ENCODE assay signal across 21 cellular contexts in the genomic region with DNA sequence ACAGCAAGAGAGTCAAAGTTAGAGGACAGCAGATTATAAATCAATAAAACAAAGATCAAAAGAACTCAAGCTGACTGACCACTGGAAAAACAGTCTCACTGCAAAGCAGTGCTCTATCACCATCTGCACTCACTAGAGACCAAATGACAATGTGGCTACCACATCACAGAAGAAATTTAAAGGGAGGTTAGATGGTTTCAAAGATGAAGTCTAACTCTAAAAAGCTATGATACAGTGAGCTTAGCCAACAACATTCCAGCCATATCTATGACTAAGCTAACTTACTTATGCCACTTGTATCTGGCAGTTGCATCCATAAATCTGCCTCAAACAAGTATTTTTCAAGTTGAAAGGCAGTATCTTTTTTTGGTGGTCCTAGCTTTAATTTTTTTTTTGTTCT.
DNase-seq lines count a peak whose midpoint lies in the region; ATAC-seq and TF ChIP-seq lines count a peak whose summit lies in the region.
"Had no signal": no experiment of that assay in that cellular context is flagged by ENCODE, and none has a peak within 500 bp of the region (broad histone marks: within the 10 kb centered on the region; RNA-seq: fewer than 3 reads in every experiment).

No MANE protein-coding gene starts in this region.

- no TSS peak for BruUV-seq in MCF 10A (replicated peaks; lab: Mats Ljungman, UMichigan)

- TF ChIP-seq POLR2A in breast epithelium (IDR thresholded peaks at IDR 0.05), result no peak

- no peak for ATAC-seq in HG02885 (IDR thresholded peaks at IDR 0.05; ENCODE audit: poor library complexity, unreplicated experiment)
- ATAC-seq: left lung, T-helper 17 cell had no signal

- no peaks in the 10 kb centered on the region for H3K9me3 Mint-ChIP-seq in MCF 10A (ENCODE audit: unreplicated experiment)
- H3K9me3 Mint-ChIP-seq: activated naive CD4-positive, alpha-beta T cell treated with anti-CD3 and anti-CD28 coated beads, Interleukin-2, amount 10 ng/mL, durations not matched to agents 7 days and 5 days; CD8-positive, alpha-beta memory T cell had no signal

- in situ Hi-C loops in astrocyte of the spinal cord (cut with HindIII; ENCODE audit: low sequenced_read_pairs), result no loop called here

- DNase-seq in MCF 10A (ENCODE audit: unreplicated experiment) (peak; percentile 7), breast epithelium (ENCODE audit: low spot score in 2 of 2) (no peak), astrocyte of the spinal cord (ENCODE audit: low read depth, low spot score) (peak; percentile 61), hepatic stellate cell (ENCODE audit: low spot score) (peak; percentile 16), globus pallidus (ENCODE audit: low spot score) (no peak), occipital lobe (lab: John Stamatoyannopoulos, UW) (no peak)
- DNase-seq in stimulated activated CD4-positive, alpha-beta T cell treated with anti-CD3 and anti-CD28 coated beads, Interleukin-4, amount 100 ng/mL, for 24 hours, result no peak
- DNase-seq: activated CD8-positive, alpha-beta memory T cell treated with anti-CD3 and anti-CD28 coated beads, Interleukin-2, amount 50 U/mL, for 48 hours; activated naive CD4-positive, alpha-beta T cell treated with anti-CD3 and anti-CD28 coated beads, Interleukin-2, amount 10 ng/mL, durations not matched to agents 7 days and 5 days; CD8-positive, alpha-beta memory T cell; GDM1; left lung; MV-4-11; NCI-H774; stimulated activated CD4-positive, alpha-beta T cell treated with anti-CD3 and anti-CD28 coated beads, Interleukin-15, amount 100 ng/mL, for 24 hours; substantia nigra; T-helper 17 cell had no signal

- peaks cover 37% of the 10 kb centered on the region for H3K4me1 Mint-ChIP-seq in MCF 10A (ENCODE audit: insufficient read depth, unreplicated experiment)
- H3K4me1 Mint-ChIP-seq: activated naive CD4-positive, alpha-beta T cell treated with anti-CD3 and anti-CD28 coated beads, Interleukin-2, amount 10 ng/mL, durations not matched to agents 7 days and 5 days; CD8-positive, alpha-beta memory T cell; T-helper 17 cell had no signal

- no peaks in the 10 kb centered on the region for H3K4me1 ChIP-seq in breast epithelium
- H3K4me1 ChIP-seq: prostate gland had no signal

- no peak overlapping the region for H3K27ac ChIP-seq in breast epithelium
- H3K27ac ChIP-seq: 22Rv1, epithelial cell of prostate, left lung, prostate gland had no signal

- no peak overlapping the region for H3K27ac Mint-ChIP-seq in MCF 10A (ENCODE audit: low read depth, unreplicated experiment)
- H3K27ac Mint-ChIP-seq: T-helper 17 cell had no signal

- no peaks in the 10 kb centered on the region for H3K36me3 ChIP-seq in breast epithelium
- H3K36me3 ChIP-seq: prostate gland had no signal

- TF ChIP-seq CTCF in MCF 10A (IDR thresholded peaks at IDR 0.05; ENCODE audit: unreplicated experiment) (no peak), breast epithelium (IDR thresholded peaks at IDR 0.05) (no peak), astrocyte of the spinal cord (IDR thresholded peaks at IDR 0.05; ENCODE audit: low read depth, low read length) (no peak)

- H3K27me3 ChIP-seq in breast epithelium, result no peaks in the 10 kb centered on the region
- H3K27me3 ChIP-seq: left lung had no signal

- POLR2A ChIA-PET in MCF 10A (lab: Yijun Ruan, JAX), result interaction anchor here (0.6 to 2.1 kb wide), 4 partner anchors 10 to 69 kb away, joined by 3 to 11 read pairs (median 4); a partner anchor contains a TSS

- no peaks in the 10 kb centered on the region for H3K27me3 Mint-ChIP-seq in MCF 10A (ENCODE audit: insufficient read depth, unreplicated experiment)
- H3K27me3 Mint-ChIP-seq: activated naive CD4-positive, alpha-beta T cell treated with anti-CD3 and anti-CD28 coated beads, Interleukin-2, amount 10 ng/mL, durations not matched to agents 7 days and 5 days; CD8-positive, alpha-beta memory T cell had no signal

- CTCF ChIA-PET in MCF 10A (lab: Yijun Ruan, JAX), result interaction anchor here (0.7 to 0.9 kb wide), 3 partner anchors 9 to 1818 kb away, joined by 3 to 4 read pairs (median 3); no protein-coding TSS in a partner anchor

- H3K9me3 ChIP-seq in breast epithelium, result no peaks in the 10 kb centered on the region
- H3K9me3 ChIP-seq: left lung, prostate gland had no signal

- intact Hi-C loops in MCF 10A (cut with micrococcal nuclease), result no loop called here
- intact Hi-C loops in breast epithelium (cut with DNase I; ENCODE audit: low total_unique reads), result no loop called here

- H3K4me3 Mint-ChIP-seq in MCF 10A (ENCODE audit: unreplicated experiment), result no peak overlapping the region
- H3K4me3 Mint-ChIP-seq: activated naive CD4-positive, alpha-beta T cell treated with anti-CD3 and anti-CD28 coated beads, Interleukin-2, amount 10 ng/mL, durations not matched to agents 7 days and 5 days; CD8-positive, alpha-beta memory T cell; T-helper 17 cell had no signal

- H3K36me3 Mint-ChIP-seq in MCF 10A (ENCODE audit: insufficient read depth, unreplicated experiment), result peaks cover 13% of the 10 kb centered on the region

- H3K4me3 ChIP-seq in breast epithelium, result no peak overlapping the region
- no peak overlapping the region for H3K4me3 ChIP-seq in astrocyte of the spinal cord (ENCODE audit: low read depth, low read length)
- H3K4me3 ChIP-seq: left lung, prostate gland had no signal

Comparison
In these comparisons a context has a peak if more than half of its experiments do, and no peak if none do; other contexts are left out.
1. DNase-seq: peak in MCF 10A (single experiment), astrocyte of the spinal cord (single experiment) and hepatic stellate cell (single experiment); none in breast epithelium (0 of 2), stimulated activated CD4-positive, alpha-beta T cell treated with anti-CD3 and anti-CD28 coated beads, Interleukin-4, amount 100 ng/mL, for 24 hours (single experiment), globus pallidus (single experiment) and occipital lobe (single experiment).